8 cellular contexts compared by ENCODE assay signal in the genomic region with DNA sequence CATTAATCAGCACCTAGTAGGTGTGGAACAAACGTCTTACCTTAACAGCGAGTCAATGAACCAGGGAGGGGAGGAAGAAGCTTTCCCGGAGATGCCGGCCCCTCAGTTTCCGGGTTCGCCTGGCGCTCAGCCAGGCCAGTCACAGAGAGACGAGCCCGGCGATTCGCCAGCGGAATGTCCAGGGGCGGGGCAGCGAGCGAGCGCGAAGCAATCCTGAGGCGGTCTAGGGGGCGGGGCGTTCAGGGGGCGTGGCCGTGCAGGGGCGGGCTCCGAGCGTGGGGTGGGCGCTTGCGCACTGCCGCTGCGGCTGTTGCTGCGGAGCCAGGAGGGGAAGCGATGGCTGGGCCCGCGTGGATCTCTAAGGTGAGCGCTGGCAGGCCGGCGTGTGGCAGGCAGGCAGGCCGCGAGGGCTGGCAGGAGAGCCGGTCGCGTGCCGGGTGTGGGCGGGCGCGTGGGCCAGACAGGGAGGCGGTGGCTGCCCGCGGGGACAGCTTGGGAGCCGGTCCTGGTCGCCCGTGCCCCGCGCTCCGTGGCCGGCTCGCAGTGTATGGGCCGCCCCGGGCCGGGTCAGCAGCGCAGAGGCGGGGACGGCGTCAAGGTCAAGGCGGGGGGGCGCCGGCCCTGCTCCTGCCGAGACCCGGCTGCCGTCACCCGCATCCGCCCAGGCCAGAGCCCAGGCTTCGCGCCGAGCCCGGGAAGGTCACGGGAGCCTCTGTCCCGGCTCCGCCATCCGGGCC. TPM values are rescaled to one million over a fixed set of nuclear protein-coding genes. Genes with fewer than 3 reads are reported as not detected.
A peak's percentile ranks its signal among the peaks of the same experiment; 100 is the strongest.
DNase-seq lines count a peak whose midpoint lies in the region; ATAC-seq and TF ChIP-seq lines count a peak whose summit lies in the region.

TSS of gene IDH3A (plus strand) at position 295 of the 737 bp plus-strand sequence. CDS start at position 337, 42 bp downstream.

- no peaks in the 10 kb centered on the region for H3K27me3 ChIP-seq in upper lobe of right lung

- H3K27ac Mint-ChIP-seq in T-helper 1 cell treated with Interleukin-12 subunit alpha and Interleukin-12 subunit beta and Interleukin-4 antibody, amounts not matched to agents 30 μg/mL and 1 μg/mL, for 36 hours: peak within 1 kb of the TSS; percentile 86
- H3K27ac Mint-ChIP-seq in progenitor cell of endocrine pancreas: peak within 1 kb of the TSS; percentile 95

- H3K36me3 Mint-ChIP-seq in T-helper 1 cell treated with Interleukin-12 subunit alpha and Interleukin-12 subunit beta and Interleukin-4 antibody, amounts not matched to agents 30 μg/mL and 1 μg/mL, for 36 hours (ENCODE audit: low read depth): peaks cover 18% of the 10 kb centered on the region
- no peaks in the 10 kb centered on the region for H3K36me3 Mint-ChIP-seq in progenitor cell of endocrine pancreas (ENCODE audit: insufficient read depth)

- TF ChIP-seq CTCF in progenitor cell of endocrine pancreas (IDR thresholded peaks at IDR 0.05; ENCODE audit: unreplicated experiment) (no peak), upper lobe of right lung (IDR thresholded peaks at IDR 0.05) (no peak)

- intact Hi-C loops in left cardiac atrium (cut with DNase I): no loop called here
- intact Hi-C loops in upper lobe of right lung (cut with DNase I): no loop called here

- ATAC-seq in GM18498 (IDR thresholded peaks at IDR 0.05; ENCODE audit: unreplicated experiment) (peak; percentile 81), HG02885 (IDR thresholded peaks at IDR 0.05; ENCODE audit: poor library complexity, unreplicated experiment) (peak; percentile 82), left cardiac atrium (peak; percentile 98 to 99), upper lobe of right lung (peak; percentile 100)

- H3K27ac ChIP-seq in upper lobe of right lung: peak within 1 kb of the TSS; percentile 85

- no peaks in the 10 kb centered on the region for H3K36me3 ChIP-seq in upper lobe of right lung

- DNase-seq in NCI-H1694 treated with DMSO at 0.1 percent for 48 hours (lab: John Stamatoyannopoulos, UW) (peak; percentile 91), amniotic stem cell (lab: John Stamatoyannopoulos, UW) (peak; percentile 89), left cardiac atrium (peak; percentile 100), progenitor cell of endocrine pancreas (ENCODE audit: low spot score, unreplicated experiment) (peak; percentile 98), upper lobe of right lung (peak; percentile 100)

- H3K4me3 ChIP-seq in upper lobe of right lung: peak within 1 kb of the TSS; percentile 84

- peaks cover 16% of the 10 kb centered on the region for H3K4me1 ChIP-seq in upper lobe of right lung

- no peaks in the 10 kb centered on the region for H3K9me3 Mint-ChIP-seq in T-helper 1 cell treated with Interleukin-12 subunit alpha and Interleukin-12 subunit beta and Interleukin-4 antibody, amounts not matched to agents 30 μg/mL and 1 μg/mL, for 36 hours
- no peaks in the 10 kb centered on the region for H3K9me3 Mint-ChIP-seq in progenitor cell of endocrine pancreas (ENCODE audit: low read depth)

- H3K27me3 Mint-ChIP-seq in T-helper 1 cell treated with Interleukin-12 subunit alpha and Interleukin-12 subunit beta and Interleukin-4 antibody, amounts not matched to agents 30 μg/mL and 1 μg/mL, for 36 hours (ENCODE audit: low read depth): no peaks in the 10 kb centered on the region
- H3K27me3 Mint-ChIP-seq in progenitor cell of endocrine pancreas: no peaks in the 10 kb centered on the region

- no peaks in the 10 kb centered on the region for H3K9me3 ChIP-seq in upper lobe of right lung

- H3K4me1 Mint-ChIP-seq in T-helper 1 cell treated with Interleukin-12 subunit alpha and Interleukin-12 subunit beta and Interleukin-4 antibody, amounts not matched to agents 30 μg/mL and 1 μg/mL, for 36 hours (ENCODE audit: low read depth): peaks cover 38% of the 10 kb centered on the region
- H3K4me1 Mint-ChIP-seq in progenitor cell of endocrine pancreas (ENCODE audit: low read depth): peaks cover 11% of the 10 kb centered on the region

- H3K4me3 Mint-ChIP-seq in T-helper 1 cell treated with Interleukin-12 subunit alpha and Interleukin-12 subunit beta and Interleukin-4 antibody, amounts not matched to agents 30 μg/mL and 1 μg/mL, for 36 hours: peak within 1 kb of the TSS; percentile 96
- peak within 1 kb of the TSS; percentile 89 for H3K4me3 Mint-ChIP-seq in progenitor cell of endocrine pancreas (ENCODE audit: low read depth)

RNA-seq across cellular contexts. Expression of gene IDH3A, which starts in this region (rescaled TPM):
- total RNA-seq in left cardiac atrium (100 to 1,000 TPM; 353 to 512 TPM), progenitor cell of endocrine pancreas (34.9 and 35.4 TPM in 2 replicates), upper lobe of right lung (71.6 TPM)

Comparison
In these comparisons a context has a peak if more than half of its experiments do, and no peak if none do; other contexts are left out.
1. Peak in every context shown above with its lines: DNase-seq, ATAC-seq, H3K4me3 ChIP-seq and H3K27ac ChIP-seq.